In genomic region chr10:17872191-17873091, GRCh38 we compare ENCODE assay signal across 10 cellular contexts.
A peak's percentile ranks its signal among the peaks of the same experiment; 100 is the strongest.
DNase-seq lines count a peak whose midpoint lies in the region; ATAC-seq, FAIRE-seq and TF ChIP-seq lines count a peak whose summit lies in the region.
"Had no signal": no experiment of that assay in that cellular context is flagged by ENCODE, and none has a peak within 500 bp of the region (broad histone marks: within the 10 kb centered on the region; RNA-seq: fewer than 3 reads in every experiment).

No MANE protein-coding gene starts in this region.

- H3K9me3 ChIP-seq in A549 (no peaks in the 10 kb centered on the region), PC-3 (ENCODE audit: low read length) (no peaks in the 10 kb centered on the region)
- H3K9me3 ChIP-seq: right atrium auricular region had no signal

- no peaks in the 10 kb centered on the region for H3K79me2 ChIP-seq in PC-3 (ENCODE audit: low read length)

- H3K4me1 ChIP-seq in A549 (no peaks in the 10 kb centered on the region), PC-3 (ENCODE audit: insufficient read depth, low read length) (no peaks in the 10 kb centered on the region)
- H3K4me1 ChIP-seq: right atrium auricular region had no signal

- no peak for FAIRE-seq in A549 (lab: Jason Lieb, UNC)

- no peaks in the 10 kb centered on the region for H3K9me2 ChIP-seq in PC-3 (replicated peaks; ENCODE audit: low read length)

- TF ChIP-seq RAD21 in A549 (conservative IDR thresholded peaks at IDR 0.05 in 1 of 2, IDR thresholded peaks at IDR 0.05 in 1 of 2): peak; percentile 85 to 89

- ATAC-seq in A549 (peak in 1 of 2 experiments; percentile 61; a peak in 2 of 6 replicates), PC-3 (0 out of 2 replicates have a peak, but pooled peaks have one; percentile 40), HG02938 (IDR thresholded peaks at IDR 0.05; ENCODE audit: unreplicated experiment) (no peak)

- peak; percentile 78 for TF ChIP-seq CTCF in A549 (IDR thresholded peaks at IDR 0.05)
- TF ChIP-seq CTCF in GM12872 (IDR thresholded peaks at IDR 0.05; ENCODE audit: insufficient read depth, low read depth, low read length): peak; percentile 47; the same call in 2 of the 3 replicates
- TF ChIP-seq CTCF in PC-3 (conservative IDR thresholded peaks at IDR 0.05; ENCODE audit: low read depth, low read length): peak; percentile 59
- peak; percentile 64 for TF ChIP-seq CTCF in fibroblast of pulmonary artery (IDR thresholded peaks at IDR 0.05; ENCODE audit: low read length, missing control alignments)

- no peaks in the 10 kb centered on the region; the same call in 1 of the 2 replicates for H3K36me3 ChIP-seq in PC-3 (ENCODE audit: low read depth, low read length)
- H3K36me3 ChIP-seq: right atrium auricular region had no signal

- TF ChIP-seq POLR2A in A549 (IDR thresholded peaks at IDR 0.05; ENCODE audit: low read length): no peak

- H3K4me3 ChIP-seq in A549 (no peak overlapping the region), PC-3 (ENCODE audit: low read length) (no peak overlapping the region), fibroblast of pulmonary artery (replicated peaks; ENCODE audit: low read depth, low read length) (no peak overlapping the region)
- H3K4me3 ChIP-seq: right atrium auricular region had no signal

- H4K20me1 ChIP-seq in PC-3 (ENCODE audit: low read length): no peaks in the 10 kb centered on the region

- 36% methylated on average over 8 of the region's 8 CpGs for WGBS in A549 (ENCODE audit: missing lambda C conversion rate)

- CTCF ChIA-PET in A549 (lab: Yijun Ruan, JAX): interaction anchor here (0.7 to 1.9 kb wide), 16 partner anchors 9 to 367 kb away, joined by 3 to 7 read pairs (median 3); no protein-coding TSS in a partner anchor
- CTCF ChIA-PET in PC-3 (lab: Charles Lee): interaction anchor here (1.1 kb wide), 1 partner anchor 255 kb away, joined by 4 read pairs; the partner anchor contains the start of gene HACD1

- H3K27me3 ChIP-seq in PC-3 (ENCODE audit: low read length): no peaks in the 10 kb centered on the region
- H3K27me3 ChIP-seq: right atrium auricular region had no signal

- BruUV-seq in PC-3 (replicated peaks; lab: Mats Ljungman, UMichigan): no TSS peak

- no peak overlapping the region for H3K9ac ChIP-seq in PC-3 (ENCODE audit: low read length)

- POLR2A ChIA-PET in A549 (lab: Yijun Ruan, JAX) (no interaction called here), PC-3 (lab: Charles Lee; ENCODE audit: unreplicated experiment) (no interaction called here)

- no peak for TF ChIP-seq EP300 in A549 (IDR thresholded peaks at IDR 0.05)

- DNase-seq in A549 (ENCODE audit: low read depth in 1 of 2, low spot score in 1 of 2): peak in 1 of 2 experiments; percentile 28
- DNase-seq in PC-3: peak; percentile 44
- peak; percentile 65 for DNase-seq in fibroblast of pulmonary artery (ENCODE audit: low read depth)
- no peak for DNase-seq in activated CD4-positive, CD25-positive, alpha-beta regulatory T cell treated with anti-CD3 and anti-CD28 coated beads, Interleukin-2, amount 50 U/mL, for 72 hours
- DNase-seq in inferior parietal cortex (ENCODE audit: extremely low spot score): no peak
- no peak for DNase-seq in central memory CD4-positive, alpha-beta T cell
- DNase-seq: NK-92 treated with Interleukin-12 subunit alpha and Interleukin-12 subunit beta, amount 100 ng/mL, for 24 hours had no signal

- H3K4me2 ChIP-seq in A549 (no peak overlapping the region), PC-3 (ENCODE audit: low read length) (no peak overlapping the region)

- no peak overlapping the region for H2AFZ ChIP-seq in PC-3 (ENCODE audit: low read length)

- no peaks in the 10 kb centered on the region for H3F3A ChIP-seq in PC-3 (ENCODE audit: low read length, unreplicated experiment)

- intact Hi-C loops in PC-3 (cut with micrococcal nuclease): loop anchor here (1.0 to 5.0 kb wide), 3 partner anchors 25 to 266 kb away; no protein-coding TSS in a partner anchor

- H3K27ac ChIP-seq in A549: no peak overlapping the region
- H3K27ac ChIP-seq in PC-3 (ENCODE audit: low read length): no peak overlapping the region
- H3K27ac ChIP-seq: right atrium auricular region had no signal

TF ChIP-seq in A549, 52 proteins besides CTCF, POLR2A, EP300 and RAD21:
- peak; percentile 89 for TF ChIP-seq SMC3 (IDR thresholded peaks at IDR 0.05)
- TF ChIP-seq NPAS2 (CRISPR knock-in tag; IDR thresholded peaks at IDR 0.05; ENCODE audit: borderline replicate concordance): no peak

Comparison
In these comparisons a context has a peak if more than half of its experiments do, and no peak if none do; other contexts are left out.
1. DNase-seq: peak in PC-3 (single experiment) and fibroblast of pulmonary artery (single experiment); none in activated CD4-positive, CD25-positive, alpha-beta regulatory T cell treated with anti-CD3 and anti-CD28 coated beads, Interleukin-2, amount 50 U/mL, for 72 hours (single experiment), inferior parietal cortex (single experiment) and central memory CD4-positive, alpha-beta T cell (single experiment).
2. Peak in every context shown above with its lines, with median percentiles within 50 percentile points of each other: CTCF ChIP-seq.